In the genomic region with DNA sequence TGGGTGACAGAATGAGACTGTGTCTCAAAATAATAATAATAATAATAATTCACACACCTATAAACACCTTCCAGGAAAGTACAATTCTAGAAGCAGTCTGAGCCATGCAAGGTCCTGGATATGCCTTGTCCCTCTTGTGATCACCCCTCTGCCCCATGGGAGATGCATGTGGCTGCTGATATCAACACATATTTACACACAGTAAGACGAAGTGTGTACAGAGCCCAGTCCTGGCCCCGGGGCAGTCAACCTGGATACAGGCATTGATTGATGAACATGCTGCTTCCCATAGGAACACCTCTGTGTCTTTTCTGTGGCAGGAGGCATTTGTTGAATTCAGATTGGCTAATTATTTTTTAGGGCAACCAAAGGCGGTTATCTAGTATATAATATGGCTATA, we compare ENCODE assay signal across 2 cellular contexts.
TF ChIP-seq lines count a peak whose summit lies in the region.

No MANE protein-coding gene starts in this region.

TF ChIP-seq in HEK293, 187 proteins besides CTCF, POLR2A, EP300 and RAD21:
- TF ChIP-seq ZNF404 (tag by site-specific recombination; IDR thresholded peaks at IDR 0.05) (no peak), ZNF114 (tag by site-specific recombination; IDR thresholded peaks at IDR 0.05) (no peak), ZNF585B (tag by site-specific recombination; IDR thresholded peaks at IDR 0.05) (no peak), KLF1 (tag by site-specific recombination; IDR thresholded peaks at IDR 0.05) (no peak), ZNF266 (tag by site-specific recombination; IDR thresholded peaks at IDR 0.05; ENCODE audit: low read depth) (no peak)
- TF ChIP-seq, protein P1, sequence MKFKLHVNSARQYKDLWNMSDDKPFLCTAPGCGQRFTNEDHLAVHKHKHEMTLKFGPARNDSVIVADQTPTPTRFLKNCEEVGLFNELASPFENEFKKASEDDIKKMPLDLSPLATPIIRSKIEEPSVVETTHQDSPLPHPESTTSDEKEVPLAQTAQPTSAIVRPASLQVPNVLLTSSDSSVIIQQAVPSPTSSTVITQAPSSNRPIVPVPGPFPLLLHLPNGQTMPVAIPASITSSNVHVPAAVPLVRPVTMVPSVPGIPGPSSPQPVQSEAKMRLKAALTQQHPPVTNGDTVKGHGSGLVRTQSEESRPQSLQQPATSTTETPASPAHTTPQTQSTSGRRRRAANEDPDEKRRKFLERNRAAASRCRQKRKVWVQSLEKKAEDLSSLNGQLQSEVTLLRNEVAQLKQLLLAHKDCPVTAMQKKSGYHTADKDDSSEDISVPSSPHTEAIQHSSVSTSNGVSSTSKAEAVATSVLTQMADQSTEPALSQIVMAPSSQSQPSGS (tag by site-specific recombination; IDR thresholded peaks at IDR 0.05; ENCODE audit: low read depth): no peak
- TF ChIP-seq, protein P2, sequence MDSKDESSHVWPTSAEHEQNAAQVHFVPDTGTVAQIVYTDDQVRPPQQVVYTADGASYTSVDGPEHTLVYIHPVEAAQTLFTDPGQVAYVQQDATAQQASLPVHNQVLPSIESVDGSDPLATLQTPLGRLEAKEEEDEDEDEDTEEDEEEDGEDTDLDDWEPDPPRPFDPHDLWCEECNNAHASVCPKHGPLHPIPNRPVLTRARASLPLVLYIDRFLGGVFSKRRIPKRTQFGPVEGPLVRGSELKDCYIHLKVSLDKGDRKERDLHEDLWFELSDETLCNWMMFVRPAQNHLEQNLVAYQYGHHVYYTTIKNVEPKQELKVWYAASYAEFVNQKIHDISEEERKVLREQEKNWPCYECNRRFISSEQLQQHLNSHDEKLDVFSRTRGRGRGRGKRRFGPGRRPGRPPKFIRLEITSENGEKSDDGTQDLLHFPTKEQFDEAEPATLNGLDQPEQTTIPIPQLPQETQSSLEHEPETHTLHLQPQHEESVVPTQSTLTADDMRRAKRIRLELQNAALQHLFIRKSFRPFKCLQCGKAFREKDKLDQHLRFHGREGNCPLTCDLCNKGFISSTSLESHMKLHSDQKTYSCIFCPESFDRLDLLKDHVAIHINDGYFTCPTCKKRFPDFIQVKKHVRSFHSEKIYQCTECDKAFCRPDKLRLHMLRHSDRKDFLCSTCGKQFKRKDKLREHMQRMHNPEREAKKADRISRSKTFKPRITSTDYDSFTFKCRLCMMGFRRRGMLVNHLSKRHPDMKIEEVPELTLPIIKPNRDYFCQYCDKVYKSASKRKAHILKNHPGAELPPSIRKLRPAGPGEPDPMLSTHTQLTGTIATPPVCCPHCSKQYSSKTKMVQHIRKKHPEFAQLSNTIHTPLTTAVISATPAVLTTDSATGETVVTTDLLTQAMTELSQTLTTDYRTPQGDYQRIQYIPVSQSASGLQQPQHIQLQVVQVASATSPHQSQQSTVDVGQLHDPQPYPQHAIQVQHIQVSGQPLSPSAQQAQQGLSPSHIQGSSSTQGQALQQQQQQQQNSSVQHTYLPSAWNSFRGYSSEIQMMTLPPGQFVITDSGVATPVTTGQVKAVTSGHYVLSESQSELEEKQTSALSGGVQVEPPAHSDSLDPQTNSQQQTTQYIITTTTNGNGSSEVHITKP (tag by site-specific recombination; IDR thresholded peaks at IDR 0.05): peak; percentile 35; the same call in 1 of the 2 replicates
- TF ChIP-seq, protein P3, sequence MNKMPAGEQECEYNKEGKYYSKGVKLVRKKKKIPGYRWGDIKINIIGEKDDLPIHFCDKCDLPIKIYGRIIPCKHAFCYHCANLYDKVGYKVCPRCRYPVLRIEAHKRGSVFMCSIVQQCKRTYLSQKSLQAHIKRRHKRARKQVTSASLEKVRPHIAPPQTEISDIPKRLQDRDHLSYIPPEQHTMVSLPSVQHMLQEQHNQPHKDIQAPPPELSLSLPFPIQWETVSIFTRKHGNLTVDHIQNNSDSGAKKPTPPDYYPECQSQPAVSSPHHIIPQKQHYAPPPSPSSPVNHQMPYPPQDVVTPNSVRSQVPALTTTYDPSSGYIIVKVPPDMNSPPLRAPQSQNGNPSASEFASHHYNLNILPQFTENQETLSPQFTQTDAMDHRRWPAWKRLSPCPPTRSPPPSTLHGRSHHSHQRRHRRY (tag by site-specific recombination; IDR thresholded peaks at IDR 0.05): no peak

TF ChIP-seq in HepG2, 621 proteins besides CTCF, POLR2A, EP300 and RAD21:
- TF ChIP-seq NONO (IDR thresholded peaks at IDR 0.05): no peak
- peak; percentile 18; the same call in 1 of the 2 replicates for TF ChIP-seq NONO (CRISPR knock-in tag; conservative IDR thresholded peaks at IDR 0.05)
- no peak for TF ChIP-seq ZMAT3 (CRISPR knock-in tag; conservative IDR thresholded peaks at IDR 0.05)
